In genomic region chr10:44804661-44805060, GRCh38 we compare ENCODE assay signal across 27 cellular contexts.
"Had no signal": no experiment of that assay in that cellular context is flagged by ENCODE, and none has a peak within 500 bp of the region (broad histone marks: within the 10 kb centered on the region; RNA-seq: fewer than 3 reads in every experiment).

No MANE protein-coding gene starts in this region.

- ATAC-seq: activated CD8-positive, alpha-beta memory T cell treated with anti-CD3 and anti-CD28 coated beads, Interleukin-2, amount 10 ng/mL, durations not matched to agents 7 days and 5 days; T-cell had no signal

- H3K27ac Mint-ChIP-seq: activated B cell treated with CpG ODN at 0.5 μM for 24 hours; activated CD4-positive, alpha-beta T cell treated with anti-CD3 and anti-CD28 coated beads, Interleukin-2, amount 10 ng/mL, durations not matched to agents 24 days and 14 days; activated CD8-positive, alpha-beta memory T cell treated with anti-CD3 and anti-CD28 coated beads, Interleukin-2, amount 10 ng/mL, durations not matched to agents 7 days and 5 days; activated naive CD4-positive, alpha-beta T cell treated with anti-CD3 and anti-CD28 coated beads, Interleukin-2, amount 50 U/mL, for 24 hours; activated T-cell treated with anti-CD3 and anti-CD28 coated beads, Interleukin-2, amount 50 U/mL, for 24 hours; activated T-helper 1 cell treated with anti-CD3 and anti-CD28 coated beads, Interleukin-12 subunit alpha, Interleukin-12 subunit beta, Interleukin-2, Interleukin-4 antibody, amounts not matched to agents 30 ng/mL and 10 ng/mL and 1 ng/mL, durations not matched to agents 14 hours and 24 hours and 36 hours; T-cell had no signal

- H3K36me3 Mint-ChIP-seq: activated CD8-positive, alpha-beta memory T cell treated with anti-CD3 and anti-CD28 coated beads, Interleukin-2, amount 10 ng/mL, durations not matched to agents 7 days and 5 days; activated naive CD4-positive, alpha-beta T cell treated with anti-CD3 and anti-CD28 coated beads, Interleukin-2, amount 50 U/mL, for 24 hours; T-cell had no signal

- DNase-seq: activated B cell treated with CpG ODN at 0.5 μM for 24 hours; activated CD4-positive, alpha-beta T cell treated with anti-CD3 and anti-CD28 coated beads for 1 hour; activated CD4-positive, alpha-beta T cell treated with anti-CD3 and anti-CD28 coated beads, Interleukin-2, amount 10 ng/mL, durations not matched to agents 24 days and 14 days; activated CD4-positive, alpha-beta T cell treated with anti-CD3 and anti-CD28 coated beads, Interleukin-2, amount 50 U/mL, for 48 hours; activated effector memory CD4-positive, alpha-beta T cell treated with Interleukin-2 at 50 U/mL for 16 hours; activated naive CD4-positive, alpha-beta T cell; activated T-cell treated with anti-CD3 and anti-CD28 coated beads, Interleukin-2, amount 50 U/mL, for 24 hours; aorta; brain microvascular endothelial cell; Kasumi-1; KBM-7; NCI-H1048; NCI-H146; NCI-H187 treated with DMSO at 0.1 percent for 48 hours; NCI-H2081 treated with DMSO at 0.1 percent for 48 hours; NCI-H2171; NCI-H2227 treated with DMSO at 0.1 percent for 48 hours; NCI-H526 treated with DMSO at 0.1 percent for 48 hours; NCI-H82; SIG-M5; T-cell; T-helper 2 cell; T1000 had no signal

- H3K9me3 Mint-ChIP-seq: activated B cell treated with CpG ODN at 0.5 μM for 24 hours; activated CD4-positive, alpha-beta T cell treated with anti-CD3 and anti-CD28 coated beads, Interleukin-2, amount 10 ng/mL, durations not matched to agents 24 days and 14 days; activated T-cell treated with anti-CD3 and anti-CD28 coated beads, Interleukin-2, amount 50 U/mL, for 24 hours; activated T-helper 1 cell treated with anti-CD3 and anti-CD28 coated beads, Interleukin-12 subunit alpha, Interleukin-12 subunit beta, Interleukin-2, Interleukin-4 antibody, amounts not matched to agents 30 ng/mL and 10 ng/mL and 1 ng/mL, durations not matched to agents 14 hours and 24 hours and 36 hours; T-cell had no signal

- H3K4me3 ChIP-seq: cardiac muscle cell had no signal

- H3K4me3 Mint-ChIP-seq: activated B cell treated with CpG ODN at 0.5 μM for 24 hours; activated CD4-positive, alpha-beta T cell treated with anti-CD3 and anti-CD28 coated beads, Interleukin-2, amount 10 ng/mL, durations not matched to agents 24 days and 14 days; activated CD8-positive, alpha-beta memory T cell treated with anti-CD3 and anti-CD28 coated beads, Interleukin-2, amount 10 ng/mL, durations not matched to agents 7 days and 5 days; activated naive CD4-positive, alpha-beta T cell treated with anti-CD3 and anti-CD28 coated beads, Interleukin-2, amount 50 U/mL, for 24 hours; activated T-cell treated with anti-CD3 and anti-CD28 coated beads, Interleukin-2, amount 50 U/mL, for 24 hours; activated T-helper 1 cell treated with anti-CD3 and anti-CD28 coated beads, Interleukin-12 subunit alpha, Interleukin-12 subunit beta, Interleukin-2, Interleukin-4 antibody, amounts not matched to agents 30 ng/mL and 10 ng/mL and 1 ng/mL, durations not matched to agents 14 hours and 24 hours and 36 hours; T-cell had no signal

- H3K4me1 Mint-ChIP-seq: activated B cell treated with CpG ODN at 0.5 μM for 24 hours; activated CD4-positive, alpha-beta T cell treated with anti-CD3 and anti-CD28 coated beads, Interleukin-2, amount 10 ng/mL, durations not matched to agents 24 days and 14 days; activated CD8-positive, alpha-beta memory T cell treated with anti-CD3 and anti-CD28 coated beads, Interleukin-2, amount 10 ng/mL, durations not matched to agents 7 days and 5 days; activated naive CD4-positive, alpha-beta T cell treated with anti-CD3 and anti-CD28 coated beads, Interleukin-2, amount 50 U/mL, for 24 hours; T-cell had no signal
